In genomic region chr5:69367697-69368279, GRCh38 we compare ENCODE assay signal across 9 cellular contexts. TPM values are rescaled to one million over a fixed set of nuclear protein-coding genes. Genes with fewer than 3 reads are reported as not detected.
A peak's percentile ranks its signal among the peaks of the same experiment; 100 is the strongest.
DNase-seq lines count a peak whose midpoint lies in the region; ATAC-seq and TF ChIP-seq lines count a peak whose summit lies in the region.
"Had no signal": no experiment of that assay in that cellular context is flagged by ENCODE, and none has a peak within 500 bp of the region (broad histone marks: within the 10 kb centered on the region; RNA-seq: fewer than 3 reads in every experiment).

No MANE protein-coding gene starts in this region.

- H3K4me3 ChIP-seq in DND-41 (ENCODE audit: low read depth in 1 of 2, low read length in 2 of 2) (peak overlapping the region; percentile 86 to 94; a peak in 3 of 4 replicates), MG63 (peak overlapping the region; percentile 98)

- H3K27me3 Mint-ChIP-seq in central memory CD8-positive, alpha-beta T cell: no peaks in the 10 kb centered on the region
- H3K27me3 Mint-ChIP-seq in nephron (ENCODE audit: low read depth): no peaks in the 10 kb centered on the region

- no peak overlapping the region for H2AFZ ChIP-seq in DND-41 (ENCODE audit: low read depth, low read length)

- no peaks in the 10 kb centered on the region for H3K9me3 ChIP-seq in DND-41 (ENCODE audit: insufficient read depth, low read length, severe bottlenecking)
- no peaks in the 10 kb centered on the region for H3K9me3 ChIP-seq in MG63

- peak overlapping the region; percentile 90 for H3K4me3 Mint-ChIP-seq in central memory CD8-positive, alpha-beta T cell
- peak overlapping the region; percentile 97 to 100 (median 99) for H3K4me3 Mint-ChIP-seq in nephron

- H3K4me1 ChIP-seq in DND-41 (ENCODE audit: insufficient read depth, low read length): peaks cover 50% of the 10 kb centered on the region

- TF ChIP-seq CTCF in DND-41 (IDR thresholded peaks at IDR 0.05; ENCODE audit: borderline replicate concordance, extremely low read depth, low read length, poor library complexity, severe bottlenecking): no peak
- TF ChIP-seq CTCF in nephron (IDR thresholded peaks at IDR 0.05; ENCODE audit: unreplicated experiment in 3 of 3): no peak

- H3K27ac Mint-ChIP-seq in central memory CD8-positive, alpha-beta T cell (ENCODE audit: low read depth): peak overlapping the region; percentile 98
- peak overlapping the region; percentile 100 for H3K27ac Mint-ChIP-seq in nephron

- peak overlapping the region; percentile 84 for H3K9ac ChIP-seq in DND-41 (ENCODE audit: low read depth, low read length)

- H3K4me1 Mint-ChIP-seq in central memory CD8-positive, alpha-beta T cell: peaks cover 30% of the 10 kb centered on the region
- peaks cover 24% of the 10 kb centered on the region for H3K4me1 Mint-ChIP-seq in nephron

- H3K9me3 Mint-ChIP-seq in central memory CD8-positive, alpha-beta T cell: no peaks in the 10 kb centered on the region
- no peaks in the 10 kb centered on the region for H3K9me3 Mint-ChIP-seq in nephron

- ATAC-seq in DND-41 (ENCODE audit: insufficient read depth, low read depth) (no peak), HG03196 (IDR thresholded peaks at IDR 0.05; ENCODE audit: unreplicated experiment) (no peak)
- no peak for ATAC-seq in central memory CD8-positive, alpha-beta T cell (replicated peaks; ENCODE audit: extremely low read depth, poor library complexity, severe bottlenecking)

- peak overlapping the region; percentile 96 for H3K27ac ChIP-seq in DND-41 (ENCODE audit: low read length)

- H3K36me3 ChIP-seq in DND-41 (ENCODE audit: insufficient read depth, low read length): peaks cover 46% of the 10 kb centered on the region
- peaks cover 53% of the 10 kb centered on the region for H3K36me3 ChIP-seq in MG63

- DNase-seq in DND-41: no peak
- DNase-seq in MG63: no peak
- DNase-seq in central memory CD8-positive, alpha-beta T cell (ENCODE audit: low spot score in 2 of 2): no peak
- no peak for DNase-seq in NCI-H1105 treated with DMSO at 0.1 percent for 48 hours (lab: John Stamatoyannopoulos, UW)
- DNase-seq in H4 (ENCODE audit: low spot score): no peak
- DNase-seq in DMS153 (lab: John Stamatoyannopoulos, UW): no peak
- DNase-seq: NK-92 treated with Interleukin-12 subunit alpha and Interleukin-12 subunit beta, amount 100 ng/mL, for 24 hours had no signal

- peaks cover 96% of the 10 kb centered on the region for H3K79me2 ChIP-seq in DND-41 (ENCODE audit: insufficient read depth, low read length)

- peaks cover 51% of the 10 kb centered on the region for H3K36me3 Mint-ChIP-seq in central memory CD8-positive, alpha-beta T cell (ENCODE audit: insufficient read depth)
- peaks cover 30% of the 10 kb centered on the region for H3K36me3 Mint-ChIP-seq in nephron (ENCODE audit: low read depth)

- H4K20me1 ChIP-seq in DND-41 (ENCODE audit: insufficient read depth, low read length): peaks cover 35% of the 10 kb centered on the region; the same call in 1 of the 2 replicates

- H3K4me2 ChIP-seq in DND-41 (ENCODE audit: insufficient read depth, low read length): peak overlapping the region; percentile 66

- H3K27me3 ChIP-seq in DND-41 (ENCODE audit: insufficient read depth, low read length, poor library complexity) (no peaks in the 10 kb centered on the region), MG63 (no peaks in the 10 kb centered on the region)

RNA-seq across cellular contexts. Expression of gene AK6, which starts 1.5 kb away (rescaled TPM):
- total RNA-seq in MG63 (2014; rRNA removed; shearing (Covaris generic); ENCODE audit: low replicate concordance): 35.2 and 49.9 TPM in 2 replicates
- 27.3 and 37.3 TPM in 2 replicates for total RNA-seq in H4 (2014; rRNA removed; shearing (Covaris generic))

RNA-seq across cellular contexts. Expression of gene TAF9, which starts 1.5 kb away (rescaled TPM):
- total RNA-seq in MG63 (2014; rRNA removed; shearing (Covaris generic); ENCODE audit: low replicate concordance): 73.7 and 104 TPM in 2 replicates
- 149 and 164 TPM in 2 replicates for total RNA-seq in H4 (2014; rRNA removed; shearing (Covaris generic))

RNA-seq across cellular contexts. Expression of gene RAD17, which starts 1.8 kb away (rescaled TPM):
- 2.5 and 12.4 TPM in 2 replicates for total RNA-seq in MG63 (2014; rRNA removed; shearing (Covaris generic); ENCODE audit: low replicate concordance)
- total RNA-seq in H4 (2014; rRNA removed; shearing (Covaris generic)): 14.8 and 17.6 TPM in 2 replicates

RNA-seq across cellular contexts. Expression of gene CCDC125, which starts 35.2 kb away (rescaled TPM):
- 2.1 and 5.3 TPM in 2 replicates for total RNA-seq in MG63 (2014; rRNA removed; shearing (Covaris generic); ENCODE audit: low replicate concordance)
- total RNA-seq in H4 (2014; rRNA removed; shearing (Covaris generic)): 0.64 and 4.0 TPM in 2 replicates

RNA-seq across cellular contexts. Expression of gene MARVELD2, which starts 47.1 kb away (rescaled TPM):
- total RNA-seq in MG63 (2014; rRNA removed; shearing (Covaris generic); ENCODE audit: low replicate concordance): not detected in 2 replicates
- total RNA-seq in H4 (2014; rRNA removed; shearing (Covaris generic)): 0.08 and 0.12 TPM in 2 replicates
